In genomic region chr7:75880242-75880641, GRCh38 we compare ENCODE assay signal across 9 cellular contexts. TPM values are rescaled to one million over a fixed set of nuclear protein-coding genes. Genes with fewer than 3 reads are reported as not detected.
DNase-seq lines count a peak whose midpoint lies in the region; ATAC-seq and TF ChIP-seq lines count a peak whose summit lies in the region.
"Had no signal": no experiment of that assay in that cellular context is flagged by ENCODE, and none has a peak within 500 bp of the region (broad histone marks: within the 10 kb centered on the region; RNA-seq: fewer than 3 reads in every experiment).

No MANE protein-coding gene starts in this region.

- no peak overlapping the region for H3K27ac ChIP-seq in smooth muscle cell (ENCODE audit: low read depth)

- peaks cover 38% of the 10 kb centered on the region for H3K36me3 Mint-ChIP-seq in T-helper 1 cell treated with Interleukin-12 subunit alpha and Interleukin-12 subunit beta and Interleukin-4 antibody, amounts not matched to agents 30 μg/mL and 1 μg/mL, for 36 hours (ENCODE audit: low read depth)
- peaks cover 37% of the 10 kb centered on the region for H3K36me3 Mint-ChIP-seq in T-helper 2 cell treated with Interferon-gamma antibody and Interleukin-4, amounts not matched to agents 5 μg/mL and 100 μg/mL, for 36 hours (ENCODE audit: low read depth)

- H3K4me1 ChIP-seq in smooth muscle cell (ENCODE audit: low read depth) = peaks cover 22% of the 10 kb centered on the region

- ATAC-seq in GM19455 (IDR thresholded peaks at IDR 0.05; ENCODE audit: unreplicated experiment) = no peak

- TF ChIP-seq CTCF in fibroblast of the aortic adventitia (IDR thresholded peaks at IDR 0.05; ENCODE audit: insufficient read depth, low read length) (no peak), smooth muscle cell (IDR thresholded peaks at IDR 0.05; ENCODE audit: borderline replicate concordance, insufficient read depth, poor library complexity, severe bottlenecking) (no peak)

- H3K27me3 ChIP-seq in smooth muscle cell (ENCODE audit: low read depth) = no peaks in the 10 kb centered on the region

- H2AFZ ChIP-seq in smooth muscle cell (ENCODE audit: low read depth) = no peak overlapping the region

- no peak overlapping the region for H3K9ac ChIP-seq in smooth muscle cell (ENCODE audit: low read depth)

- peak overlapping the region; percentile 96 for H3K4me2 ChIP-seq in smooth muscle cell

- DNase-seq in T-helper 1 cell = no peak
- DNase-seq in T-helper 2 cell treated with Interferon-gamma antibody and Interleukin-4, amounts not matched to agents 5 μg/mL and 100 μg/mL, for 36 hours (ENCODE audit: low spot score) = peak; percentile 29
- no peak for DNase-seq in fibroblast of the aortic adventitia (ENCODE audit: low read depth)
- DNase-seq in smooth muscle cell (lab: John Stamatoyannopoulos, UW; ENCODE audit: unreplicated experiment) = no peak
- DNase-seq in NCI-H146 (lab: John Stamatoyannopoulos, UW) = no peak
- DNase-seq in nucleus accumbens (lab: John Stamatoyannopoulos, UW) = no peak
- DNase-seq: activated effector memory CD4-positive, alpha-beta T cell treated with Interleukin-2 at 50 U/mL for 16 hours had no signal

- no peaks in the 10 kb centered on the region for H3K9me3 ChIP-seq in smooth muscle cell (replicated peaks; ENCODE audit: low read depth)

- no peaks in the 10 kb centered on the region for H3K36me3 ChIP-seq in smooth muscle cell (ENCODE audit: low read depth)

- peak overlapping the region; percentile 100 for H3K4me3 Mint-ChIP-seq in T-helper 1 cell treated with Interleukin-12 subunit alpha and Interleukin-12 subunit beta and Interleukin-4 antibody, amounts not matched to agents 30 μg/mL and 1 μg/mL, for 36 hours
- peak overlapping the region; percentile 99 for H3K4me3 Mint-ChIP-seq in T-helper 2 cell treated with Interferon-gamma antibody and Interleukin-4, amounts not matched to agents 5 μg/mL and 100 μg/mL, for 36 hours

- no peaks in the 10 kb centered on the region for H3K9me3 Mint-ChIP-seq in T-helper 1 cell treated with Interleukin-12 subunit alpha and Interleukin-12 subunit beta and Interleukin-4 antibody, amounts not matched to agents 30 μg/mL and 1 μg/mL, for 36 hours
- no peaks in the 10 kb centered on the region for H3K9me3 Mint-ChIP-seq in T-helper 2 cell treated with Interferon-gamma antibody and Interleukin-4, amounts not matched to agents 5 μg/mL and 100 μg/mL, for 36 hours

- H3K27me3 Mint-ChIP-seq in T-helper 1 cell treated with Interleukin-12 subunit alpha and Interleukin-12 subunit beta and Interleukin-4 antibody, amounts not matched to agents 30 μg/mL and 1 μg/mL, for 36 hours (ENCODE audit: low read depth) = no peaks in the 10 kb centered on the region
- no peaks in the 10 kb centered on the region for H3K27me3 Mint-ChIP-seq in T-helper 2 cell treated with Interferon-gamma antibody and Interleukin-4, amounts not matched to agents 5 μg/mL and 100 μg/mL, for 36 hours (ENCODE audit: low read depth)

- peaks cover 21% of the 10 kb centered on the region for H3K79me2 ChIP-seq in smooth muscle cell (ENCODE audit: low read depth)

- WGBS in smooth muscle cell (ENCODE audit: low lambda C conversion rate) = 86% methylated on average over 4 of the region's 4 CpGs

- H3K4me3 ChIP-seq in fibroblast of the aortic adventitia (ENCODE audit: low read depth, low read length) (peak overlapping the region; percentile 78), smooth muscle cell (peak overlapping the region; percentile 92)

- H3F3A ChIP-seq in smooth muscle cell (ENCODE audit: low read depth) = no peaks in the 10 kb centered on the region

- H3K4me1 Mint-ChIP-seq in T-helper 1 cell treated with Interleukin-12 subunit alpha and Interleukin-12 subunit beta and Interleukin-4 antibody, amounts not matched to agents 30 μg/mL and 1 μg/mL, for 36 hours (ENCODE audit: low read depth) = peaks cover 24% of the 10 kb centered on the region
- H3K4me1 Mint-ChIP-seq in T-helper 2 cell treated with Interferon-gamma antibody and Interleukin-4, amounts not matched to agents 5 μg/mL and 100 μg/mL, for 36 hours (ENCODE audit: low read depth) = peaks cover 33% of the 10 kb centered on the region

- peak overlapping the region; percentile 98 for H3K27ac Mint-ChIP-seq in T-helper 1 cell treated with Interleukin-12 subunit alpha and Interleukin-12 subunit beta and Interleukin-4 antibody, amounts not matched to agents 30 μg/mL and 1 μg/mL, for 36 hours
- peak overlapping the region; percentile 97 for H3K27ac Mint-ChIP-seq in T-helper 2 cell treated with Interferon-gamma antibody and Interleukin-4, amounts not matched to agents 5 μg/mL and 100 μg/mL, for 36 hours

- H4K20me1 ChIP-seq in smooth muscle cell (ENCODE audit: low read depth) = peaks cover 13% of the 10 kb centered on the region

RNA-seq across cellular contexts. Expression of gene RHBDD2, which starts 1.4 kb away (rescaled TPM):
- 28.7 and 50.3 TPM in 2 replicates for total RNA-seq in fibroblast of the aortic adventitia (ENCODE audit: low replicate concordance)
- 36.6 and 43.9 TPM in 2 replicates for total RNA-seq in smooth muscle cell
- polyA plus RNA-seq in smooth muscle cell = 97.6 and 105 TPM in 2 replicates

RNA-seq across cellular contexts. Expression of gene POR, which starts 34.7 kb away (rescaled TPM):
- total RNA-seq in fibroblast of the aortic adventitia (ENCODE audit: low replicate concordance) (35.2 and 40.7 TPM in 2 replicates), smooth muscle cell (28.3 and 46.7 TPM in 2 replicates)
- 52.7 and 63.4 TPM in 2 replicates for polyA plus RNA-seq in smooth muscle cell
